8 cellular contexts compared by ENCODE assay signal in the genomic region with DNA sequence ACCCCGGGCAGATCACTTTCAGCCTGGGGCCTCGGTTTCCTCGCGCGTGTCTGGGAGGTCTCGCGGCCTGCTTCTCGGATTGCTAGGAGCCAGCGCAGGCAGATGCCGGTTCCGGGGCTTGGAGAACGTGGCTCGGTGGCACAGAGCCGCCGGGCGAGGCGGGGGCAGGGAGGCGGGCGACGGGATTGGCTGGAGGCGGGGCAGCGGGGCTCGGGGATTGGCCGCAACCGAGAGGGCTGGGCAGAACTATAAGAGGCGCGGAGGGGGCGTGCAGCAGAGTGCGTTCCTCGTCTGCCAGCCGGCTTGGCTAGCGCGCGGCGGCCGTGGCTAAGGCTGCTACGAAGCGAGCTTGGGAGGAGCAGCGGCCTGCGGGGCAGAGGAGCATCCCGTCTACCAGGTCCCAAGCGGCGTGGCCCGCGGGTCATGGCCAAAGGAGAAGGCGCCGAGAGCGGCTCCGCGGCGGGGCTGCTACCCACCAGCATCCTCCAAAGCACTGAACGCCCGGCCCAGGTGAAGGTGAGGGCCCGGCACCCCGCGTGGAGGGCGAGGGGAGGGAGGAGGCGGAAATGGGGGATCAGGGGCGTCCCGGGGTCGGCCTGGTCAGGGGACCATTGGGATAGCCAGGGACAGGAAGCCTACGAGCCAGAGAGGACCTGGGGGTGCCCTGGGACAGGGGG. TPM values are rescaled to one million over a fixed set of nuclear protein-coding genes. Genes with fewer than 3 reads are reported as not detected.
DNase-seq lines count a peak whose midpoint lies in the region; ATAC-seq lines count a peak whose summit lies in the region.

A gene (plus strand): TSS at position 276 of the 677 bp plus-strand sequence. CDS start 148 bp downstream, at position 424.

- no peak within 1 kb of the TSS for H2BK15ac ChIP-seq in mesendoderm (replicated peaks; ENCODE audit: low read depth)

- H3K4me1 ChIP-seq in endocrine pancreas (ENCODE audit: control insufficient read depth, insufficient read depth, low read length) (no peaks in the 10 kb centered on the region), mesendoderm (ENCODE audit: control insufficient read depth, low read depth, low read length) (peaks cover 3% of the 10 kb centered on the region)

- peak; percentile 99 for DNase-seq in AG20443 (ENCODE audit: low spot score)
- DNase-seq in NCI-H82 (lab: John Stamatoyannopoulos, UW), result peak; percentile 97
- peak; percentile 82 to 87 (median 82) for DNase-seq in activated CD8-positive, alpha-beta memory T cell treated with anti-CD3 and anti-CD28 coated beads for 48 hours (ENCODE audit: low read depth in 2 of 3, low spot score in 2 of 3)
- peak; percentile 93 for DNase-seq in mesendoderm
- peak; percentile 84 for DNase-seq in stimulated activated CD8-positive, alpha-beta memory T cell treated with anti-CD3 and anti-CD28 coated beads, Interleukin-12 subunit alpha, Interleukin-12 subunit beta, amount 100 ng/mL, for 4 hours (ENCODE audit: low read depth)

- H3K4me3 ChIP-seq in endocrine pancreas (ENCODE audit: control insufficient read depth, insufficient read depth, low read length) (peak within 1 kb of the TSS; percentile 40), mesendoderm (ENCODE audit: low read length) (peak within 1 kb of the TSS; percentile 36)

- H2AK5ac ChIP-seq in mesendoderm (ENCODE audit: low read length), result no peak within 1 kb of the TSS

- peak within 1 kb of the TSS; percentile 42 for H3K9ac ChIP-seq in endocrine pancreas (ENCODE audit: control insufficient read depth, insufficient read depth, low read length)
- H3K9ac ChIP-seq in mesendoderm (ENCODE audit: low read length), result peak within 1 kb of the TSS; percentile 72

- H3K23ac ChIP-seq in mesendoderm (ENCODE audit: low read length), result peak within 1 kb of the TSS; percentile 74

- H4K8ac ChIP-seq in mesendoderm (ENCODE audit: low read depth, low read length), result no peak within 1 kb of the TSS

- WGBS in mesendoderm (ENCODE audit: extremely low coverage, insufficient coverage, low lambda C conversion rate), result no CpG with 5 or more reads among the region's 62 CpGs

- H3K27me3 ChIP-seq in endocrine pancreas (ENCODE audit: control insufficient read depth, insufficient read depth, low read length) (no peaks in the 10 kb centered on the region), mesendoderm (ENCODE audit: insufficient read depth, low read length, poor library complexity) (no peaks in the 10 kb centered on the region)

- peak within 1 kb of the TSS; percentile 78 for H3K18ac ChIP-seq in mesendoderm (ENCODE audit: low read length)

- H4K5ac ChIP-seq in mesendoderm (ENCODE audit: low read length), result no peak within 1 kb of the TSS

- H3K56ac ChIP-seq in mesendoderm (ENCODE audit: low read length), result peak within 1 kb of the TSS; percentile 86

- H2BK120ac ChIP-seq in mesendoderm (ENCODE audit: low read depth, low read length), result no peak within 1 kb of the TSS

- peak within 1 kb of the TSS; percentile 51 for H3K4me2 ChIP-seq in mesendoderm (ENCODE audit: low read length)

- H3K79me1 ChIP-seq in mesendoderm (ENCODE audit: low read length), result peaks cover 3% of the 10 kb centered on the region

- no peak within 1 kb of the TSS for H2BK5ac ChIP-seq in mesendoderm (ENCODE audit: low read length)

- H3K4ac ChIP-seq in mesendoderm (ENCODE audit: low read depth, low read length), result peak within 1 kb of the TSS; percentile 28

- no peak within 1 kb of the TSS for H3K27ac ChIP-seq in mesendoderm (ENCODE audit: low read depth, low read length)

- ATAC-seq in GM19324 (IDR thresholded peaks at IDR 0.05; ENCODE audit: low FRiP score, unreplicated experiment) (peak; percentile 81), HG03565 (IDR thresholded peaks at IDR 0.05; ENCODE audit: unreplicated experiment) (peak; percentile 50)

- no peaks in the 10 kb centered on the region for H3K9me3 ChIP-seq in endocrine pancreas (ENCODE audit: control insufficient read depth, low read length)

- peaks cover 1% of the 10 kb centered on the region for H3K79me2 ChIP-seq in mesendoderm (ENCODE audit: control insufficient read depth, insufficient read depth, low read length)

- H3K36me3 ChIP-seq in endocrine pancreas (ENCODE audit: control insufficient read depth, insufficient read depth, low read length), result no peaks in the 10 kb centered on the region
- H3K36me3 ChIP-seq in mesendoderm (ENCODE audit: control insufficient read depth, insufficient read depth, low read length), result no peaks in the 10 kb centered on the region

RNA-seq across cellular contexts. Expression of the gene that starts here (rescaled TPM):
- polyA plus RNA-seq in mesendoderm (2013, experiment 1 of 2), result 13.6 TPM
- polyA plus RNA-seq in mesendoderm (2013, experiment 2 of 2), result 14.1 TPM
